ENCODE assay signal across 3 cellular contexts in genomic region chr18:59109375-59109774, GRCh38.
TF ChIP-seq lines count a peak whose summit lies in the region.

No MANE protein-coding gene starts in this region.

TF ChIP-seq in GM23338, 12 proteins besides CTCF, POLR2A, EP300 and RAD21 (continues in another document):
- TF ChIP-seq ETS1 (IDR thresholded peaks at IDR 0.05), result no peak
- no peak for TF ChIP-seq EZH2 (IDR thresholded peaks at IDR 0.05; ENCODE audit: low read depth, unreplicated experiment)
- no peak for TF ChIP-seq NANOG (IDR thresholded peaks at IDR 0.05; ENCODE audit: borderline replicate concordance)
- no peak for TF ChIP-seq ZNF114 (CRISPR knock-in tag; IDR thresholded peaks at IDR 0.05)
- TF ChIP-seq CREB1 (CRISPR knock-in tag; IDR thresholded peaks at IDR 0.05; ENCODE audit: low read depth), result no peak
- TF ChIP-seq JUNB (IDR thresholded peaks at IDR 0.05; ENCODE audit: unreplicated experiment), result no peak
- TF ChIP-seq STAT1 (IDR thresholded peaks at IDR 0.05; ENCODE audit: unreplicated experiment), result no peak
- TF ChIP-seq POLR2AphosphoS5 (IDR thresholded peaks at IDR 0.05; ENCODE audit: low read depth), result no peak
- TF ChIP-seq EZH2phosphoT487 (IDR thresholded peaks at IDR 0.05; ENCODE audit: unreplicated experiment), result no peak
- TF ChIP-seq ZNF331 (CRISPR knock-in tag; IDR thresholded peaks at IDR 0.05; ENCODE audit: low read depth), result no peak

TF ChIP-seq in SK-N-SH, 30 proteins besides CTCF, POLR2A, EP300 and RAD21:
- no peak for TF ChIP-seq USF2 (IDR thresholded peaks at IDR 0.05; ENCODE audit: borderline replicate concordance, low read depth, low read length)
- no peak for TF ChIP-seq JUND (IDR thresholded peaks at IDR 0.05)
- no peak for TF ChIP-seq CHD2 (IDR thresholded peaks at IDR 0.05; ENCODE audit: low read length, partially characterized antibody)
- no peak for TF ChIP-seq EZH2phosphoT487 (IDR thresholded peaks at IDR 0.05; ENCODE audit: borderline replicate concordance, low read depth)
- no peak for TF ChIP-seq USF1 (IDR thresholded peaks at IDR 0.05; ENCODE audit: borderline replicate concordance, low read depth)
- TF ChIP-seq SIN3A (IDR thresholded peaks at IDR 0.05; ENCODE audit: borderline replicate concordance, low read depth, low read length), result no peak
- no peak for TF ChIP-seq NRF1 (IDR thresholded peaks at IDR 0.05; ENCODE audit: low read depth, low read length)
- TF ChIP-seq FOXJ3 (CRISPR knock-in tag; IDR thresholded peaks at IDR 0.05), result no peak
- no peak for TF ChIP-seq REST (IDR thresholded peaks at IDR 0.05; ENCODE audit: low read depth, low read length)
- TF ChIP-seq YY1 (IDR thresholded peaks at IDR 0.05; ENCODE audit: low read depth), result no peak
- no peak for TF ChIP-seq TEAD4 (IDR thresholded peaks at IDR 0.05; ENCODE audit: borderline replicate concordance, insufficient read depth)
- no peak for TF ChIP-seq ELF1 (IDR thresholded peaks at IDR 0.05)
- no peak for TF ChIP-seq TCF12 (IDR thresholded peaks at IDR 0.05)
- no peak for TF ChIP-seq MXI1 (IDR thresholded peaks at IDR 0.05; ENCODE audit: low read depth, low read length)
- TF ChIP-seq GATA2 (CRISPR knock-in tag; IDR thresholded peaks at IDR 0.05), result no peak

TF ChIP-seq in HepG2, 621 proteins besides CTCF, POLR2A, EP300 and RAD21:
- no peak for TF ChIP-seq ZNF784 (CRISPR knock-in tag; IDR thresholded peaks at IDR 0.05; ENCODE audit: borderline replicate concordance)
- TF ChIP-seq CBFB (CRISPR knock-in tag; IDR thresholded peaks at IDR 0.05), result no peak
- TF ChIP-seq GTF3A (CRISPR knock-in tag; conservative IDR thresholded peaks at IDR 0.05), result no peak
- TF ChIP-seq ZNF75D (CRISPR knock-in tag; IDR thresholded peaks at IDR 0.05; ENCODE audit: borderline replicate concordance), result no peak
- TF ChIP-seq TRAFD1 (CRISPR knock-in tag; IDR thresholded peaks at IDR 0.05; ENCODE audit: borderline replicate concordance), result no peak
- no peak for TF ChIP-seq JARID2 (CRISPR knock-in tag; IDR thresholded peaks at IDR 0.05; ENCODE audit: insufficient replicate concordance)
- TF ChIP-seq ZNF782 (CRISPR knock-in tag; IDR thresholded peaks at IDR 0.05; ENCODE audit: borderline replicate concordance), result no peak
- TF ChIP-seq ZNF720 (CRISPR knock-in tag; IDR thresholded peaks at IDR 0.05), result no peak
- no peak for TF ChIP-seq SALL2 (CRISPR knock-in tag; IDR thresholded peaks at IDR 0.05)
- no peak for TF ChIP-seq ZSCAN30 (CRISPR knock-in tag; IDR thresholded peaks at IDR 0.05)
- no peak for TF ChIP-seq GRHL1 (CRISPR knock-in tag; conservative IDR thresholded peaks at IDR 0.05)
- TF ChIP-seq AKNA (CRISPR knock-in tag; IDR thresholded peaks at IDR 0.05; ENCODE audit: borderline replicate concordance), result no peak
- TF ChIP-seq GZF1 (CRISPR knock-in tag; IDR thresholded peaks at IDR 0.05), result no peak
- TF ChIP-seq GABPA (IDR thresholded peaks at IDR 0.05; ENCODE audit: low read depth, low read length), result no peak
- TF ChIP-seq GABPA (CRISPR knock-in tag; IDR thresholded peaks at IDR 0.05; ENCODE audit: low read depth), result no peak
- TF ChIP-seq NFRKB (IDR thresholded peaks at IDR 0.05), result no peak
- no peak for TF ChIP-seq KDM3A (CRISPR knock-in tag; IDR thresholded peaks at IDR 0.05; ENCODE audit: low read depth)
